Comparison of ENCODE assay signal across 8 cellular contexts in the genomic region with DNA sequence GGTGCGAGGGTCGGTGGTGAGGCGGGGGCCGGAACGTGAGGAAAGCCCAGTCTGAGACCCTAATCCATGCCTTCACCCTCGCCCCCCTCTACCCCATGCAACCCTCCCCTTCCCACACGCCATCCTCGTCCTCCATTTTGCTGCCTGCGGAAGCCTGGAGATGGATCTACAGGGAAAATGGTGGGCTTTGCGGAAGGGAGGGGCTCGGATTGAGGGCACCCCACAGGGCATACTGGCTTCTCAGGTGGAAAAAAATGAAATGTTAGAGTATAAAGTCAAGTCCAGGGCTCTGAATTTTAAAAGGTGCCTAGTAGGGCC. TPM values are rescaled to one million over a fixed set of nuclear protein-coding genes. Genes with fewer than 3 reads are reported as not detected.
DNase-seq lines count a peak whose midpoint lies in the region; ATAC-seq and TF ChIP-seq lines count a peak whose summit lies in the region.

No MANE protein-coding gene starts in this region.

- no peaks in the 10 kb centered on the region for H3F3A ChIP-seq in GM23338 (replicated peaks; ENCODE audit: low read depth)

- H3K4me1 Mint-ChIP-seq in GM23338: peaks cover 23% of the 10 kb centered on the region
- H3K4me1 Mint-ChIP-seq in activated CD4-positive, alpha-beta memory T cell treated with anti-CD3 and anti-CD28 coated beads, Interleukin-2, amount 10 ng/mL, durations not matched to agents 7 days and 5 days: peaks cover 3% of the 10 kb centered on the region

- peaks cover 21% of the 10 kb centered on the region for H3K36me3 Mint-ChIP-seq in GM23338 (ENCODE audit: low read depth)
- peaks cover 4% of the 10 kb centered on the region for H3K36me3 Mint-ChIP-seq in activated CD4-positive, alpha-beta memory T cell treated with anti-CD3 and anti-CD28 coated beads, Interleukin-2, amount 10 ng/mL, durations not matched to agents 7 days and 5 days (ENCODE audit: low read depth)

- no peaks in the 10 kb centered on the region for H3K9me2 ChIP-seq in GM23338 (ENCODE audit: insufficient read depth)

- no peaks in the 10 kb centered on the region for H3K9me3 Mint-ChIP-seq in GM23338
- H3K9me3 Mint-ChIP-seq in activated CD4-positive, alpha-beta memory T cell treated with anti-CD3 and anti-CD28 coated beads, Interleukin-2, amount 10 ng/mL, durations not matched to agents 7 days and 5 days: no peaks in the 10 kb centered on the region

- intact Hi-C loops in right cardiac atrium (cut with DNase I): no loop called here

- H3K36me3 ChIP-seq in GM23338 (ENCODE audit: insufficient read depth): no peaks in the 10 kb centered on the region

- H4K20me1 ChIP-seq in GM23338 (replicated peaks; ENCODE audit: insufficient read depth): no peaks in the 10 kb centered on the region

- no peaks in the 10 kb centered on the region for H3K9me3 ChIP-seq in right cardiac atrium (ENCODE audit: control insufficient read depth, low read length)

- H3K4me1 ChIP-seq in GM23338 (ENCODE audit: insufficient read depth) (0 out of 2 replicates have a peak, but pooled peaks cover 6% of the 10 kb centered on the region), right cardiac atrium (ENCODE audit: control insufficient read depth, insufficient read depth, low read length) (no peaks in the 10 kb centered on the region)

- H3K27ac ChIP-seq in GM23338 (ENCODE audit: low read depth) (peak overlapping the region; percentile 90), right cardiac atrium (ENCODE audit: low read length) (peak overlapping the region; percentile 55)

- H3K4me2 ChIP-seq in GM23338: peak overlapping the region; percentile 76

- WGBS in right cardiac atrium: 24% methylated on average over 11 of the region's 11 CpGs

- CTCF ChIA-PET in activated CD4-positive, alpha-beta memory T cell treated with anti-CD3 and anti-CD28 coated beads, Interleukin-2, amount 10 ng/mL, durations not matched to agents 7 days and 5 days (lab: Charles Lee): no interaction called here

- H3K4me3 Mint-ChIP-seq in GM23338: peak overlapping the region; percentile 77
- peak overlapping the region; percentile 59 for H3K4me3 Mint-ChIP-seq in activated CD4-positive, alpha-beta memory T cell treated with anti-CD3 and anti-CD28 coated beads, Interleukin-2, amount 10 ng/mL, durations not matched to agents 7 days and 5 days

- DNase-seq in AG10803 (ENCODE audit: low read depth) (no peak), GM23338 (ENCODE audit: low spot score) (no peak), right cardiac atrium (no peak), skeletal muscle cell (ENCODE audit: low read depth) (no peak), OCI-M2 (lab: John Stamatoyannopoulos, UW; ENCODE audit: unreplicated experiment) (no peak)
- no peak for DNase-seq in activated CD4-positive, alpha-beta memory T cell treated with anti-CD3 and anti-CD28 coated beads, Interleukin-2, amount 10 ng/mL, durations not matched to agents 7 days and 5 days
- DNase-seq in stimulated activated CD4-positive, alpha-beta T cell treated with anti-CD3 and anti-CD28 coated beads, Interleukin-4, amount 100 ng/mL, for 24 hours: no peak

- H3K79me2 ChIP-seq in GM23338 (replicated peaks; ENCODE audit: insufficient read depth): peaks cover 5% of the 10 kb centered on the region; the same call in 1 of the 2 replicates

- no peak overlapping the region for H2AFZ ChIP-seq in GM23338

- H3K27me3 Mint-ChIP-seq in GM23338 (ENCODE audit: insufficient read depth, low read depth, poor library complexity): peaks cover 8% of the 10 kb centered on the region
- peaks cover 7% of the 10 kb centered on the region for H3K27me3 Mint-ChIP-seq in activated CD4-positive, alpha-beta memory T cell treated with anti-CD3 and anti-CD28 coated beads, Interleukin-2, amount 10 ng/mL, durations not matched to agents 7 days and 5 days

- ATAC-seq in GM23338 (peak; percentile 50), right cardiac atrium (peak; percentile 41 to 60), GM21529 (IDR thresholded peaks at IDR 0.05; ENCODE audit: unreplicated experiment) (no peak)

- H3K27ac Mint-ChIP-seq in GM23338: peak overlapping the region; percentile 96
- H3K27ac Mint-ChIP-seq in activated CD4-positive, alpha-beta memory T cell treated with anti-CD3 and anti-CD28 coated beads, Interleukin-2, amount 10 ng/mL, durations not matched to agents 7 days and 5 days: no peak overlapping the region

- TF ChIP-seq CTCF in AG10803 (conservative IDR thresholded peaks at IDR 0.05; ENCODE audit: low read length) (no peak), GM23338 (conservative IDR thresholded peaks at IDR 0.05; ENCODE audit: low read depth in 2 of 2) (no peak)

- H3K27me3 ChIP-seq in GM23338 (ENCODE audit: insufficient read depth) (peaks cover 10% of the 10 kb centered on the region; the same call in 1 of the 2 replicates), right cardiac atrium (ENCODE audit: control insufficient read depth, insufficient read depth) (no peaks in the 10 kb centered on the region)

- POLR2A ChIA-PET in activated CD4-positive, alpha-beta memory T cell treated with anti-CD3 and anti-CD28 coated beads, Interleukin-2, amount 10 ng/mL, durations not matched to agents 7 days and 5 days (lab: Charles Lee): no interaction called here

- H3K4me3 ChIP-seq in AG10803 (ENCODE audit: low read length) (peak overlapping the region; percentile 63), GM23338 (peak overlapping the region; percentile 70), right cardiac atrium (ENCODE audit: low read length) (peak overlapping the region; percentile 78), skeletal muscle cell (ENCODE audit: low read depth, low read length) (peak overlapping the region; percentile 72)

TF ChIP-seq in GM23338, 12 proteins besides CTCF, POLR2A, EP300 and RAD21 (continues in another document):
- TF ChIP-seq NANOG (IDR thresholded peaks at IDR 0.05; ENCODE audit: borderline replicate concordance) (no peak), CREB1 (CRISPR knock-in tag; IDR thresholded peaks at IDR 0.05; ENCODE audit: low read depth) (no peak), STAT1 (IDR thresholded peaks at IDR 0.05; ENCODE audit: unreplicated experiment) (no peak), EZH2 (IDR thresholded peaks at IDR 0.05; ENCODE audit: low read depth, unreplicated experiment) (no peak), POLR2AphosphoS5 (IDR thresholded peaks at IDR 0.05; ENCODE audit: low read depth) (no peak), ZNF331 (CRISPR knock-in tag; IDR thresholded peaks at IDR 0.05; ENCODE audit: low read depth) (no peak), ZNF114 (CRISPR knock-in tag; IDR thresholded peaks at IDR 0.05) (no peak), JUNB (IDR thresholded peaks at IDR 0.05; ENCODE audit: unreplicated experiment) (no peak), EZH2phosphoT487 (IDR thresholded peaks at IDR 0.05; ENCODE audit: unreplicated experiment) (no peak)
- TF ChIP-seq, protein P1, sequence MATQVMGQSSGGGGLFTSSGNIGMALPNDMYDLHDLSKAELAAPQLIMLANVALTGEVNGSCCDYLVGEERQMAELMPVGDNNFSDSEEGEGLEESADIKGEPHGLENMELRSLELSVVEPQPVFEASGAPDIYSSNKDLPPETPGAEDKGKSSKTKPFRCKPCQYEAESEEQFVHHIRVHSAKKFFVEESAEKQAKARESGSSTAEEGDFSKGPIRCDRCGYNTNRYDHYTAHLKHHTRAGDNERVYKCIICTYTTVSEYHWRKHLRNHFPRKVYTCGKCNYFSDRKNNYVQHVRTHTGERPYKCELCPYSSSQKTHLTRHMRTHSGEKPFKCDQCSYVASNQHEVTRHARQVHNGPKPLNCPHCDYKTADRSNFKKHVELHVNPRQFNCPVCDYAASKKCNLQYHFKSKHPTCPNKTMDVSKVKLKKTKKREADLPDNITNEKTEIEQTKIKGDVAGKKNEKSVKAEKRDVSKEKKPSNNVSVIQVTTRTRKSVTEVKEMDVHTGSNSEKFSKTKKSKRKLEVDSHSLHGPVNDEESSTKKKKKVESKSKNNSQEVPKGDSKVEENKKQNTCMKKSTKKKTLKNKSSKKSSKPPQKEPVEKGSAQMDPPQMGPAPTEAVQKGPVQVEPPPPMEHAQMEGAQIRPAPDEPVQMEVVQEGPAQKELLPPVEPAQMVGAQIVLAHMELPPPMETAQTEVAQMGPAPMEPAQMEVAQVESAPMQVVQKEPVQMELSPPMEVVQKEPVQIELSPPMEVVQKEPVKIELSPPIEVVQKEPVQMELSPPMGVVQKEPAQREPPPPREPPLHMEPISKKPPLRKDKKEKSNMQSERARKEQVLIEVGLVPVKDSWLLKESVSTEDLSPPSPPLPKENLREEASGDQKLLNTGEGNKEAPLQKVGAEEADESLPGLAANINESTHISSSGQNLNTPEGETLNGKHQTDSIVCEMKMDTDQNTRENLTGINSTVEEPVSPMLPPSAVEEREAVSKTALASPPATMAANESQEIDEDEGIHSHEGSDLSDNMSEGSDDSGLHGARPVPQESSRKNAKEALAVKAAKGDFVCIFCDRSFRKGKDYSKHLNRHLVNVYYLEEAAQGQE (IDR thresholded peaks at IDR 0.05; ENCODE audit: unreplicated experiment): no peak
- TF ChIP-seq, protein P2, sequence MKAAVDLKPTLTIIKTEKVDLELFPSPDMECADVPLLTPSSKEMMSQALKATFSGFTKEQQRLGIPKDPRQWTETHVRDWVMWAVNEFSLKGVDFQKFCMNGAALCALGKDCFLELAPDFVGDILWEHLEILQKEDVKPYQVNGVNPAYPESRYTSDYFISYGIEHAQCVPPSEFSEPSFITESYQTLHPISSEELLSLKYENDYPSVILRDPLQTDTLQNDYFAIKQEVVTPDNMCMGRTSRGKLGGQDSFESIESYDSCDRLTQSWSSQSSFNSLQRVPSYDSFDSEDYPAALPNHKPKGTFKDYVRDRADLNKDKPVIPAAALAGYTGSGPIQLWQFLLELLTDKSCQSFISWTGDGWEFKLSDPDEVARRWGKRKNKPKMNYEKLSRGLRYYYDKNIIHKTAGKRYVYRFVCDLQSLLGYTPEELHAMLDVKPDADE (IDR thresholded peaks at IDR 0.05): no peak

RNA-seq across cellular contexts. Expression of a gene that starts 0.8 kb away (rescaled TPM):
- 39.3 and 46.8 TPM in 2 replicates for total RNA-seq in GM23338 (2014; rRNA removed; shearing (Covaris generic))
- polyA plus RNA-seq in GM23338 (2016; fragmentation: Nextera tagmentation; extraction: Ambion mirVana) (120 and 135 TPM in 2 replicates), right cardiac atrium (141 TPM)
- total RNA-seq in activated CD4-positive, alpha-beta memory T cell treated with anti-CD3 and anti-CD28 coated beads, Interleukin-2, amount 10 ng/mL, durations not matched to agents 7 days and 5 days: 10 to 100 TPM; 10.5 to 12.2 TPM
- total RNA-seq in right cardiac atrium: 10 to 100 TPM; 62.9 to 94.0 (median 79.7) TPM

RNA-seq across cellular contexts. Expression of a gene that starts 39.2 kb away (rescaled TPM):
- total RNA-seq in GM23338 (2014; rRNA removed; shearing (Covaris generic)): 105 and 135 TPM in 2 replicates
- polyA plus RNA-seq in GM23338 (2016; fragmentation: Nextera tagmentation; extraction: Ambion mirVana) (164 and 168 TPM in 2 replicates), right cardiac atrium (96.8 TPM)
- 10 to 100 TPM; 41.9 to 42.6 TPM for total RNA-seq in activated CD4-positive, alpha-beta memory T cell treated with anti-CD3 and anti-CD28 coated beads, Interleukin-2, amount 10 ng/mL, durations not matched to agents 7 days and 5 days
- total RNA-seq in right cardiac atrium: 10 to 100 TPM; 57.1 to 72.6 (median 61.4) TPM
